In genomic region chr14:91405724-91406435, GRCh38 we compare ENCODE assay signal across 1 cellular context.
TF ChIP-seq lines count a peak whose summit lies in the region.

No MANE protein-coding gene starts in this region.

TF ChIP-seq in HepG2, 621 proteins besides CTCF, POLR2A, EP300 and RAD21 (continued from another document):
- TF ChIP-seq ZNF691 (CRISPR knock-in tag; IDR thresholded peaks at IDR 0.05; ENCODE audit: borderline replicate concordance, low read depth) (no peak), HNRNPH1 (optimal IDR thresholded peaks at IDR 0.05; ENCODE audit: low read depth, low read length) (no peak)
- TF ChIP-seq, protein P1, sequence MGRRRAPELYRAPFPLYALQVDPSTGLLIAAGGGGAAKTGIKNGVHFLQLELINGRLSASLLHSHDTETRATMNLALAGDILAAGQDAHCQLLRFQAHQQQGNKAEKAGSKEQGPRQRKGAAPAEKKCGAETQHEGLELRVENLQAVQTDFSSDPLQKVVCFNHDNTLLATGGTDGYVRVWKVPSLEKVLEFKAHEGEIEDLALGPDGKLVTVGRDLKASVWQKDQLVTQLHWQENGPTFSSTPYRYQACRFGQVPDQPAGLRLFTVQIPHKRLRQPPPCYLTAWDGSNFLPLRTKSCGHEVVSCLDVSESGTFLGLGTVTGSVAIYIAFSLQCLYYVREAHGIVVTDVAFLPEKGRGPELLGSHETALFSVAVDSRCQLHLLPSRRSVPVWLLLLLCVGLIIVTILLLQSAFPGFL (CRISPR knock-in tag; IDR thresholded peaks at IDR 0.05) = no peak
- TF ChIP-seq, protein P2, sequence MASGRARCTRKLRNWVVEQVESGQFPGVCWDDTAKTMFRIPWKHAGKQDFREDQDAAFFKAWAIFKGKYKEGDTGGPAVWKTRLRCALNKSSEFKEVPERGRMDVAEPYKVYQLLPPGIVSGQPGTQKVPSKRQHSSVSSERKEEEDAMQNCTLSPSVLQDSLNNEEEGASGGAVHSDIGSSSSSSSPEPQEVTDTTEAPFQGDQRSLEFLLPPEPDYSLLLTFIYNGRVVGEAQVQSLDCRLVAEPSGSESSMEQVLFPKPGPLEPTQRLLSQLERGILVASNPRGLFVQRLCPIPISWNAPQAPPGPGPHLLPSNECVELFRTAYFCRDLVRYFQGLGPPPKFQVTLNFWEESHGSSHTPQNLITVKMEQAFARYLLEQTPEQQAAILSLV (CRISPR knock-in tag; IDR thresholded peaks at IDR 0.05; ENCODE audit: borderline replicate concordance) = no peak
